8 cellular contexts compared by ENCODE assay signal in genomic region chr4:113760094-113760851, GRCh38. TPM values are rescaled to one million over a fixed set of nuclear protein-coding genes. Genes with fewer than 3 reads are reported as not detected.
DNase-seq lines count a peak whose midpoint lies in the region; ATAC-seq and TF ChIP-seq lines count a peak whose summit lies in the region.

No MANE protein-coding gene starts in this region.

- no peaks in the 10 kb centered on the region for H3K9me3 Mint-ChIP-seq in activated CD8-positive, alpha-beta memory T cell treated with anti-CD3 and anti-CD28 coated beads, Interleukin-2, amount 10 ng/mL, durations not matched to agents 7 days and 5 days (ENCODE audit: low read depth)

- TF ChIP-seq POLR2A in suprapubic skin (IDR thresholded peaks at IDR 0.05): peak in 1 of 2 donors; percentile 14

- peak; percentile 42 for DNase-seq in NCI-H2029 treated with DMSO at 0.1 percent for 48 hours (lab: John Stamatoyannopoulos, UW)
- DNase-seq in activated CD8-positive, alpha-beta memory T cell treated with anti-CD3 and anti-CD28 coated beads, Interleukin-2, amount 10 ng/mL, durations not matched to agents 7 days and 5 days: peak; percentile 66
- no peak for DNase-seq in epithelial cell of prostate (ENCODE audit: low read depth, low spot score)
- peak; percentile 29 for DNase-seq in mucosa of gallbladder (ENCODE audit: low spot score)
- peak in 1 of 2 donors; percentile 71 for DNase-seq in suprapubic skin (ENCODE audit: low spot score in 2 of 2)
- no peak for DNase-seq in GM10266 (ENCODE audit: extremely low spot score)

- no peak for ATAC-seq in activated CD8-positive, alpha-beta memory T cell treated with anti-CD3 and anti-CD28 coated beads, Interleukin-2, amount 10 ng/mL, durations not matched to agents 7 days and 5 days
- no peak for ATAC-seq in HG03442 (IDR thresholded peaks at IDR 0.05; ENCODE audit: unreplicated experiment)

- WGBS in suprapubic skin: 2% methylated on average over 22 of the region's 22 CpGs

- H3K27ac ChIP-seq in epithelial cell of prostate (peak overlapping the region; percentile 99), suprapubic skin (peak overlapping the region; percentile 99)

- H3K9ac ChIP-seq in ES-I3 (ENCODE audit: low read depth, low read length): peak overlapping the region; percentile 88

- H3K27me3 Mint-ChIP-seq in activated CD8-positive, alpha-beta memory T cell treated with anti-CD3 and anti-CD28 coated beads, Interleukin-2, amount 10 ng/mL, durations not matched to agents 7 days and 5 days: peaks cover 3% of the 10 kb centered on the region

- peak overlapping the region; percentile 89 for H3K4me3 Mint-ChIP-seq in activated CD8-positive, alpha-beta memory T cell treated with anti-CD3 and anti-CD28 coated beads, Interleukin-2, amount 10 ng/mL, durations not matched to agents 7 days and 5 days

- H3K4me1 Mint-ChIP-seq in activated CD8-positive, alpha-beta memory T cell treated with anti-CD3 and anti-CD28 coated beads, Interleukin-2, amount 10 ng/mL, durations not matched to agents 7 days and 5 days: peaks cover 45% of the 10 kb centered on the region

- H3K36me3 ChIP-seq in ES-I3 (ENCODE audit: insufficient read depth, low read length): no peaks in the 10 kb centered on the region
- no peaks in the 10 kb centered on the region for H3K36me3 ChIP-seq in suprapubic skin

- CTCF ChIA-PET in activated CD8-positive, alpha-beta memory T cell treated with anti-CD3 and anti-CD28 coated beads, Interleukin-2, amount 10 ng/mL, durations not matched to agents 7 days and 5 days (lab: Charles Lee): interaction anchor here (1.1 to 3.0 kb wide), 6 partner anchors 11 to 213 kb away, joined by 3 to 17 read pairs (median 6); no protein-coding TSS in a partner anchor

- TF ChIP-seq CTCF in suprapubic skin (IDR thresholded peaks at IDR 0.05): no peak
- no peak for TF ChIP-seq CTCF in GM10266 (IDR thresholded peaks at IDR 0.05; ENCODE audit: control insufficient read depth, insufficient read depth, low read depth, missing control alignments)

- TF ChIP-seq EP300 in suprapubic skin (IDR thresholded peaks at IDR 0.05): no peak

- peak overlapping the region; percentile 81 for H3K4me3 ChIP-seq in suprapubic skin

- H3K9me3 ChIP-seq in ES-I3 (ENCODE audit: control insufficient read depth, insufficient read depth, low read length) (no peaks in the 10 kb centered on the region), suprapubic skin (no peaks in the 10 kb centered on the region)

- H3K27ac Mint-ChIP-seq in activated CD8-positive, alpha-beta memory T cell treated with anti-CD3 and anti-CD28 coated beads, Interleukin-2, amount 10 ng/mL, durations not matched to agents 7 days and 5 days: peak overlapping the region; percentile 100

- H3K4me1 ChIP-seq in ES-I3 (ENCODE audit: insufficient read depth, low read length): peaks cover 14% of the 10 kb centered on the region
- H3K4me1 ChIP-seq in suprapubic skin: peaks cover 18% of the 10 kb centered on the region

- no peaks in the 10 kb centered on the region for H3K27me3 ChIP-seq in suprapubic skin

- H3K36me3 Mint-ChIP-seq in activated CD8-positive, alpha-beta memory T cell treated with anti-CD3 and anti-CD28 coated beads, Interleukin-2, amount 10 ng/mL, durations not matched to agents 7 days and 5 days: peaks cover 17% of the 10 kb centered on the region

RNA-seq across cellular contexts. Expression of gene CAMK2D, which starts 1.3 kb away (rescaled TPM):
- total RNA-seq in activated CD8-positive, alpha-beta memory T cell treated with anti-CD3 and anti-CD28 coated beads, Interleukin-2, amount 10 ng/mL, durations not matched to agents 7 days and 5 days: 10 to 100 TPM; 33.6 to 43.1 TPM
- total RNA-seq in mucosa of gallbladder: 61.0 TPM
- total RNA-seq in suprapubic skin: 10 to 100 TPM; 21.5 to 38.2 (median 30.5) TPM

Comparison
In these comparisons a context has a peak if more than half of its experiments do, and no peak if none do; other contexts are left out.
1. DNase-seq: peak in NCI-H2029 treated with DMSO at 0.1 percent for 48 hours (single experiment), activated CD8-positive, alpha-beta memory T cell treated with anti-CD3 and anti-CD28 coated beads, Interleukin-2, amount 10 ng/mL, durations not matched to agents 7 days and 5 days (single experiment) and mucosa of gallbladder (single experiment); none in epithelial cell of prostate (single experiment) and GM10266 (single experiment).